In genomic region chr19:46745521-46746280, GRCh38 we compare ENCODE assay signal across 1 cellular context.
A peak's percentile ranks its signal among the peaks of the same experiment; 100 is the strongest.
TF ChIP-seq lines count a peak whose summit lies in the region.

TSS of gene FKRP (plus strand) at chr19:46746057. CDS start at chr19:46755451, 9,394 bp downstream.

TF ChIP-seq in HepG2, 621 proteins besides CTCF, POLR2A, EP300 and RAD21 (continued from another document and continues in another):
- TF ChIP-seq ATF3 (CRISPR knock-in tag; IDR thresholded peaks at IDR 0.05), result no peak
- no peak for TF ChIP-seq ZNF660 (CRISPR knock-in tag; IDR thresholded peaks at IDR 0.05; ENCODE audit: borderline replicate concordance, low read depth)
- no peak for TF ChIP-seq ZNF768 (CRISPR knock-in tag; IDR thresholded peaks at IDR 0.05)
- TF ChIP-seq, protein P1, sequence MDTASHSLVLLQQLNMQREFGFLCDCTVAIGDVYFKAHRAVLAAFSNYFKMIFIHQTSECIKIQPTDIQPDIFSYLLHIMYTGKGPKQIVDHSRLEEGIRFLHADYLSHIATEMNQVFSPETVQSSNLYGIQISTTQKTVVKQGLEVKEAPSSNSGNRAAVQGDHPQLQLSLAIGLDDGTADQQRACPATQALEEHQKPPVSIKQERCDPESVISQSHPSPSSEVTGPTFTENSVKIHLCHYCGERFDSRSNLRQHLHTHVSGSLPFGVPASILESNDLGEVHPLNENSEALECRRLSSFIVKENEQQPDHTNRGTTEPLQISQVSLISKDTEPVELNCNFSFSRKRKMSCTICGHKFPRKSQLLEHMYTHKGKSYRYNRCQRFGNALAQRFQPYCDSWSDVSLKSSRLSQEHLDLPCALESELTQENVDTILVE (CRISPR knock-in tag; IDR thresholded peaks at IDR 0.05), result no peak
- TF ChIP-seq POGZ (CRISPR knock-in tag; IDR thresholded peaks at IDR 0.05), result no peak
- TF ChIP-seq FOXJ3 (CRISPR knock-in tag; IDR thresholded peaks at IDR 0.05; ENCODE audit: borderline replicate concordance), result no peak
- TF ChIP-seq ZNF816 (CRISPR knock-in tag; IDR thresholded peaks at IDR 0.05; ENCODE audit: borderline replicate concordance), result no peak; the same call in 1 of the 2 replicates
- TF ChIP-seq SMC3 (IDR thresholded peaks at IDR 0.05; ENCODE audit: low read length), result no peak
- TF ChIP-seq ZNF75D (CRISPR knock-in tag; IDR thresholded peaks at IDR 0.05; ENCODE audit: borderline replicate concordance), result no peak
- TF ChIP-seq, protein P2, sequence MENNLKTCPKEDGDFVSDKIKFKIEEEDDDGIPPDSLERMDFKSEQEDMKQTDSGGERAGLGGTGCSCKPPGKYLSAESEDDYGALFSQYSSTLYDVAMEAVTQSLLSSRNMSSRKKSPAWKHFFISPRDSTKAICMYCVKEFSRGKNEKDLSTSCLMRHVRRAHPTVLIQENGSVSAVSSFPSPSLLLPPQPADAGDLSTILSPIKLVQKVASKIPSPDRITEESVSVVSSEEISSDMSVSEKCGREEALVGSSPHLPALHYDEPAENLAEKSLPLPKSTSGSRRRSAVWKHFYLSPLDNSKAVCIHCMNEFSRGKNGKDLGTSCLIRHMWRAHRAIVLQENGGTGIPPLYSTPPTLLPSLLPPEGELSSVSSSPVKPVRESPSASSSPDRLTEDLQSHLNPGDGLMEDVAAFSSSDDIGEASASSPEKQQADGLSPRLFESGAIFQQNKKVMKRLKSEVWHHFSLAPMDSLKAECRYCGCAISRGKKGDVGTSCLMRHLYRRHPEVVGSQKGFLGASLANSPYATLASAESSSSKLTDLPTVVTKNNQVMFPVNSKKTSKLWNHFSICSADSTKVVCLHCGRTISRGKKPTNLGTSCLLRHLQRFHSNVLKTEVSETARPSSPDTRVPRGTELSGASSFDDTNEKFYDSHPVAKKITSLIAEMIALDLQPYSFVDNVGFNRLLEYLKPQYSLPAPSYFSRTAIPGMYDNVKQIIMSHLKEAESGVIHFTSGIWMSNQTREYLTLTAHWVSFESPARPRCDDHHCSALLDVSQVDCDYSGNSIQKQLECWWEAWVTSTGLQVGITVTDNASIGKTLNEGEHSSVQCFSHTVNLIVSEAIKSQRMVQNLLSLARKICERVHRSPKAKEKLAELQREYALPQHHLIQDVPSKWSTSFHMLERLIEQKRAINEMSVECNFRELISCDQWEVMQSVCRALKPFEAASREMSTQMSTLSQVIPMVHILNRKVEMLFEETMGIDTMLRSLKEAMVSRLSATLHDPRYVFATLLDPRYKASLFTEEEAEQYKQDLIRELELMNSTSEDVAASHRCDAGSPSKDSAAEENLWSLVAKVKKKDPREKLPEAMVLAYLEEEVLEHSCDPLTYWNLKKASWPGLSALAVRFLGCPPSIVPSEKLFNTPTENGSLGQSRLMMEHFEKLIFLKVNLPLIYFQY (CRISPR knock-in tag; IDR thresholded peaks at IDR 0.05; ENCODE audit: borderline replicate concordance), result 0 out of 2 replicates have a peak, but pooled peaks have one; percentile 8
- 0 out of 2 replicates have a peak, but pooled peaks have one; percentile 27 for TF ChIP-seq ZFP82 (CRISPR knock-in tag; IDR thresholded peaks at IDR 0.05; ENCODE audit: borderline replicate concordance)
- no peak for TF ChIP-seq ZNF607 (CRISPR knock-in tag; IDR thresholded peaks at IDR 0.05; ENCODE audit: borderline replicate concordance)
- no peak for TF ChIP-seq ZFP36L1 (CRISPR knock-in tag; IDR thresholded peaks at IDR 0.05)
- peak; percentile 65 for TF ChIP-seq HOXA3 (CRISPR knock-in tag; IDR thresholded peaks at IDR 0.05)
- no peak for TF ChIP-seq ZNF318 (CRISPR knock-in tag; IDR thresholded peaks at IDR 0.05)
- no peak for TF ChIP-seq PRDM15 (CRISPR knock-in tag; IDR thresholded peaks at IDR 0.05)
- no peak for TF ChIP-seq FOXK2 (IDR thresholded peaks at IDR 0.05)
- TF ChIP-seq ZNF891 (CRISPR knock-in tag; IDR thresholded peaks at IDR 0.05), result 0 out of 2 replicates have a peak, but pooled peaks have one; percentile 63
- TF ChIP-seq NAIF1 (CRISPR knock-in tag; IDR thresholded peaks at IDR 0.05; ENCODE audit: borderline replicate concordance), result no peak
- TF ChIP-seq ZHX1 (CRISPR knock-in tag; IDR thresholded peaks at IDR 0.05; ENCODE audit: low read depth), result 0 out of 2 replicates have a peak, but pooled peaks have one; percentile 14
- TF ChIP-seq ZNF362 (CRISPR knock-in tag; IDR thresholded peaks at IDR 0.05; ENCODE audit: borderline replicate concordance), result no peak
- no peak for TF ChIP-seq MAF1 (CRISPR knock-in tag; IDR thresholded peaks at IDR 0.05; ENCODE audit: borderline replicate concordance)
- TF ChIP-seq SMARCE1 (IDR thresholded peaks at IDR 0.05; ENCODE audit: borderline replicate concordance), result no peak
- no peak; the same call in 1 of the 2 replicates for TF ChIP-seq THAP11 (CRISPR knock-in tag; IDR thresholded peaks at IDR 0.05)
- TF ChIP-seq TEAD3 (CRISPR knock-in tag; optimal IDR thresholded peaks at IDR 0.05; ENCODE audit: borderline replicate concordance), result no peak
- no peak for TF ChIP-seq U2AF2 (IDR thresholded peaks at IDR 0.05; ENCODE audit: low read depth, low read length)
- no peak for TF ChIP-seq BCL3 (CRISPR knock-in tag; IDR thresholded peaks at IDR 0.05)
- no peak for TF ChIP-seq ZBTB7B (CRISPR knock-in tag; IDR thresholded peaks at IDR 0.05)
- no peak for TF ChIP-seq ZMAT3 (CRISPR knock-in tag; conservative IDR thresholded peaks at IDR 0.05)
- TF ChIP-seq FOXO4 (CRISPR knock-in tag; conservative IDR thresholded peaks at IDR 0.05), result no peak
- no peak for TF ChIP-seq BHLHE40 (IDR thresholded peaks at IDR 0.05; ENCODE audit: low read length)
- no peak for TF ChIP-seq HOXA7 (CRISPR knock-in tag; IDR thresholded peaks at IDR 0.05)
